Comparison of ENCODE assay signal across 17 cellular contexts in the genomic region with DNA sequence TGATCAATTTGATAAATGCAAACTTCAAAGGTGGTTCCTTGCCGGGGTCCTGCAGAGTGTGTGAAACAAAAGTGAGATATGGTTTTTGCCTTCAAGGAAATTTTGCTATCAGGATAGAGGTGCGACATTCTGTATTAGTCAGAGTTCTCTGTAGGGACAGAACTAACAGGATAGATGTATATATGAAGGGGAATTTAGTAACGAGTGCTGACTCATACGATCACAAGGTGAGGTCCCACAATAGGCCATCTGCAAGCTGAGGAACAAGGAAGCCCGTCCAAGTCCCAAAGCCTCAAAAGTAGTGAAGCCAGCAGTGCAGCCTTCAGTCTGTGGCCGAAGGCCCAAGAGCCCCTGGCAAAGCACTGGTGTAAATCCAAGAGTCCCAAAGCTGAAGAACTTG.
DNase-seq lines count a peak whose midpoint lies in the region; ATAC-seq lines count a peak whose summit lies in the region.
"Had no signal": no experiment of that assay in that cellular context is flagged by ENCODE, and none has a peak within 500 bp of the region (broad histone marks: within the 10 kb centered on the region; RNA-seq: fewer than 3 reads in every experiment).

No MANE protein-coding gene starts in this region.

- no peak overlapping the region for H2BK5ac ChIP-seq in mesendoderm (ENCODE audit: low read length)

- peaks cover 9% of the 10 kb centered on the region for H3K4me1 ChIP-seq in mesendoderm (ENCODE audit: control insufficient read depth, low read depth, low read length)
- peaks cover 0 to 3% of the 10 kb centered on the region in 2 donors for H3K4me1 ChIP-seq in aorta (ENCODE audit: control insufficient read depth in 1 of 2, insufficient read depth in 2 of 2, low read length in 2 of 2)
- H3K4me1 ChIP-seq: HAP-1 had no signal

- intact Hi-C loops in aorta (cut with DNase I): no loop called here

- no peak overlapping the region for H2BK15ac ChIP-seq in mesendoderm (replicated peaks; ENCODE audit: low read depth)

- H3K79me2 ChIP-seq in mesendoderm (ENCODE audit: control insufficient read depth, insufficient read depth, low read length): peaks cover 4% of the 10 kb centered on the region

- DNase-seq in DMS53 (lab: John Stamatoyannopoulos, UW) (peak; percentile 31), DMS53 treated with DMSO at 0.1 percent for 48 hours (lab: John Stamatoyannopoulos, UW; ENCODE audit: unreplicated experiment) (no peak), mesendoderm (peak; percentile 86), activated gamma-delta T cell (lab: John Stamatoyannopoulos, UW) (no peak), midbrain (lab: John Stamatoyannopoulos, UW) (no peak), aorta (no peak)
- DNase-seq: 8988T, KG1, NCI-H1417, NCI-H187, NCI-H2107, NCI-H510A, NCI-H774 had no signal

- WGBS in mesendoderm (ENCODE audit: extremely low coverage, insufficient coverage, low lambda C conversion rate): no CpG with 5 or more reads among the region's 6 CpGs
- 49 to 55% methylated on average over 6 of the region's 6 CpGs for WGBS in aorta, 2 donors

- peak overlapping the region; percentile 41 for H3K18ac ChIP-seq in mesendoderm (ENCODE audit: low read length)

- no peak overlapping the region for H3K9ac ChIP-seq in mesendoderm (ENCODE audit: low read length)

- peak; percentile 52 for ATAC-seq in GM18511 (IDR thresholded peaks at IDR 0.05; ENCODE audit: unreplicated experiment)
- peak; percentile 75 for ATAC-seq in HG03442 (IDR thresholded peaks at IDR 0.05; ENCODE audit: unreplicated experiment)
- no peak for ATAC-seq in aorta (ENCODE audit: low FRiP score)
- ATAC-seq: Right ventricle myocardium inferior had no signal

- H4K8ac ChIP-seq in mesendoderm (ENCODE audit: low read depth, low read length): no peak overlapping the region

- H3K79me1 ChIP-seq in mesendoderm (ENCODE audit: low read length): no peaks in the 10 kb centered on the region

- peak overlapping the region; percentile 1 for H2BK120ac ChIP-seq in mesendoderm (ENCODE audit: low read depth, low read length)

- H3K56ac ChIP-seq in mesendoderm (ENCODE audit: low read length): peak overlapping the region; percentile 11

- no peak overlapping the region for H2AK5ac ChIP-seq in mesendoderm (ENCODE audit: low read length)

- no peak overlapping the region for H3K4me2 ChIP-seq in mesendoderm (ENCODE audit: low read length)

- H3K9me3 ChIP-seq in aorta (ENCODE audit: control insufficient read depth, low read length): no peaks in the 10 kb centered on the region
- H3K9me3 ChIP-seq: HAP-1 had no signal

- no peak overlapping the region for H4K5ac ChIP-seq in mesendoderm (ENCODE audit: low read length)

- H3K27me3 ChIP-seq in mesendoderm (ENCODE audit: insufficient read depth, low read length, poor library complexity) (no peaks in the 10 kb centered on the region), aorta (ENCODE audit: control insufficient read depth in 1 of 2, insufficient read depth in 2 of 2, low read length in 1 of 2) (no peaks in the 10 kb centered on the region)

- H3K4ac ChIP-seq in mesendoderm (ENCODE audit: low read depth, low read length): peak overlapping the region; percentile 94

- H3K4me3 ChIP-seq in mesendoderm (ENCODE audit: low read length): no peak overlapping the region
- H3K4me3 ChIP-seq in aorta (ENCODE audit: low read length in 2 of 2): no peak overlapping the region
- H3K4me3 ChIP-seq: HAP-1 had no signal

- H3K27ac ChIP-seq in mesendoderm (ENCODE audit: low read depth, low read length) (peak overlapping the region; percentile 69), aorta (ENCODE audit: low read depth in 1 of 2, low read length in 2 of 2) (no peak overlapping the region)

- H3K23ac ChIP-seq in mesendoderm (ENCODE audit: low read length): no peak overlapping the region

- H3K36me3 ChIP-seq in mesendoderm (ENCODE audit: control insufficient read depth, insufficient read depth, low read length): no peaks in the 10 kb centered on the region
- H3K36me3 ChIP-seq in aorta (ENCODE audit: control insufficient read depth in 1 of 2, insufficient read depth in 2 of 2, low read length in 1 of 2): no peaks in the 10 kb centered on the region
- H3K36me3 ChIP-seq: HAP-1 had no signal

Comparison
In these comparisons a context has a peak if more than half of its experiments do, and no peak if none do; other contexts are left out.
1. DNase-seq: peak in DMS53 (single experiment) and mesendoderm (single experiment); none in DMS53 treated with DMSO at 0.1 percent for 48 hours (single experiment), activated gamma-delta T cell (single experiment), midbrain (single experiment) and aorta (0 of 2).